ENCODE assay signal across 1 cellular context in the genomic region with DNA sequence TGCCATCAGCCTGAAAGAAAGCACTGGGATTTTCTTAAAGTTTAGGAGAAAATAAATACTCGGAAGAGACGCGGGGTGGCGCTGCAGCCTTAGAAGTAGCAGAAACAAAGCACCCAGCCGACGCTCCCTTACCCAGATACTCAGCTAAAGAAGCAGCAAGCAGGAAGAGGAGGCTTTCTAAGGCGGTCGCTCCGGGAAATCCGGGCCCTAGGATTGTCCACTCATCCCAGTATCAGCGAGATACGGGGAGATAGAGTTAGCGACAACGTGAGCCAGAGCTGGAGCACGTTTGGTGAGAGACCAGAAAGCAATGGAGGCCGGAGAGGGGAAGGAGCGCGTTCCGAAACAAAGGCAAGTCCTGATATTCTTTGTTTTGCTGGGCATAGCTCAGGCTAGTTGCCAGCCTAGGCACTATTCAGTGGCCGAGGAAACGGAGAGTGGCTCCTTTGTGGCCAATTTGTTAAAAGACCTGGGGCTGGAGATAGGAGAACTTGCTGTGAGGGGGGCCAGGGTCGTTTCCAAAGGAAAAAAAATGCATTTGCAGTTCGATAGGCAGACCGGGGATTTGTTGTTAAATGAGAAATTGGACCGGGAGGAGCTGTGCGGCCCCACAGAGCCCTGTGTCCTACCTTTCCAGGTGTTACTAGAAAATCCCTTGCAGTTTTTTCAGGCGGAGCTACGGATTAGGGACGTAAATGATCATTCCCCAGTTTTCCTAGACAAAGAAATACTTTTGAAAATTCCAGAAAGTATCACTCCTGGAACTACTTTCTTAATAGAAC.
A peak's percentile ranks its signal among the peaks of the same experiment; 100 is the strongest.
TF ChIP-seq lines count a peak whose summit lies in the region.

Gene PCDHB2 (plus strand): TSS at position 135 of the 782 bp plus-strand sequence. CDS start 176 bp downstream, at position 311.

TF ChIP-seq in HepG2, 621 proteins besides CTCF, POLR2A, EP300 and RAD21 (continued from another document and continues in another):
- TF ChIP-seq ZNF512B (CRISPR knock-in tag; IDR thresholded peaks at IDR 0.05; ENCODE audit: borderline replicate concordance) (peak; percentile 51; the same call in 1 of the 2 replicates), ZNF782 (CRISPR knock-in tag; IDR thresholded peaks at IDR 0.05; ENCODE audit: borderline replicate concordance) (no peak), TCF7 (IDR thresholded peaks at IDR 0.05; ENCODE audit: low read depth) (no peak), ZNF792 (CRISPR knock-in tag; IDR thresholded peaks at IDR 0.05) (0 out of 2 replicates have a peak, but pooled peaks have one; percentile 60), RARA (CRISPR knock-in tag; IDR thresholded peaks at IDR 0.05) (0 out of 2 replicates have a peak, but pooled peaks have one; percentile 8), MLLT10 (CRISPR knock-in tag; IDR thresholded peaks at IDR 0.05) (no peak), YEATS4 (CRISPR knock-in tag; IDR thresholded peaks at IDR 0.05; ENCODE audit: borderline replicate concordance) (peak; percentile 67; the same call in 1 of the 2 replicates), ZNF264 (CRISPR knock-in tag; IDR thresholded peaks at IDR 0.05) (peak; percentile 81; the same call in 1 of the 2 replicates), ZMYM4 (CRISPR knock-in tag; IDR thresholded peaks at IDR 0.05) (peak; percentile 63), KMT2B (CRISPR knock-in tag; IDR thresholded peaks at IDR 0.05) (peak; percentile 44; the same call in 1 of the 2 replicates), HNRNPLL (IDR thresholded peaks at IDR 0.05; ENCODE audit: low read depth, low read length, poor library complexity, severe bottlenecking) (no peak), MED1 (CRISPR knock-in tag; IDR thresholded peaks at IDR 0.05) (0 out of 2 replicates have a peak, but pooled peaks have one; percentile 10), FOXM1 (CRISPR knock-in tag; IDR thresholded peaks at IDR 0.05) (no peak), GABPB1 (CRISPR knock-in tag; IDR thresholded peaks at IDR 0.05) (0 out of 2 replicates have a peak, but pooled peaks have one; percentile 24), ARHGAP35 (CRISPR knock-in tag; IDR thresholded peaks at IDR 0.05; ENCODE audit: borderline replicate concordance) (0 out of 2 replicates have a peak, but pooled peaks have one; percentile 53), ZFP62 (CRISPR knock-in tag; IDR thresholded peaks at IDR 0.05) (no peak), KLF13 (CRISPR knock-in tag; IDR thresholded peaks at IDR 0.05) (no peak), ZNF556 (CRISPR knock-in tag; IDR thresholded peaks at IDR 0.05; ENCODE audit: borderline replicate concordance) (peak; percentile 43; the same call in 1 of the 2 replicates), ZFX (CRISPR knock-in tag; IDR thresholded peaks at IDR 0.05; ENCODE audit: low read depth) (peak; percentile 68; the same call in 1 of the 2 replicates), ZNF501 (CRISPR knock-in tag; IDR thresholded peaks at IDR 0.05) (peak; percentile 76), RFX1 (IDR thresholded peaks at IDR 0.05) (no peak), REPIN1 (CRISPR knock-in tag; IDR thresholded peaks at IDR 0.05; ENCODE audit: borderline replicate concordance, low read depth) (peak; percentile 79; the same call in 1 of the 2 replicates), SMAD9 (CRISPR knock-in tag; IDR thresholded peaks at IDR 0.05) (no peak), FOSL2 (CRISPR knock-in tag; IDR thresholded peaks at IDR 0.05) (0 out of 2 replicates have a peak, but pooled peaks have one; percentile 7), ZNF773 (CRISPR knock-in tag; IDR thresholded peaks at IDR 0.05; ENCODE audit: borderline replicate concordance) (no peak), KLF6 (CRISPR knock-in tag; IDR thresholded peaks at IDR 0.05) (0 out of 2 replicates have a peak, but pooled peaks have one; percentile 28), REL (CRISPR knock-in tag; conservative IDR thresholded peaks at IDR 0.05) (no peak), SMAD3 (CRISPR knock-in tag; IDR thresholded peaks at IDR 0.05) (0 out of 2 replicates have a peak, but pooled peaks have one; percentile 33), PHF8 (CRISPR knock-in tag; IDR thresholded peaks at IDR 0.05) (peak; percentile 77), HOXA7 (CRISPR knock-in tag; IDR thresholded peaks at IDR 0.05) (no peak), ZNF143 (CRISPR knock-in tag; IDR thresholded peaks at IDR 0.05) (peak; percentile 43; the same call in 1 of the 2 replicates), PAXIP1 (CRISPR knock-in tag; conservative IDR thresholded peaks at IDR 0.05) (no peak), HMGA1 (CRISPR knock-in tag; conservative IDR thresholded peaks at IDR 0.05) (no peak), ZNF776 (CRISPR knock-in tag; IDR thresholded peaks at IDR 0.05) (no peak), AGO2 (optimal IDR thresholded peaks at IDR 0.05; ENCODE audit: low read depth, low read length) (no peak), ZNF317 (CRISPR knock-in tag; IDR thresholded peaks at IDR 0.05) (no peak), ZNF737 (CRISPR knock-in tag; IDR thresholded peaks at IDR 0.05; ENCODE audit: borderline replicate concordance) (0 out of 2 replicates have a peak, but pooled peaks have one; percentile 21), ZNF484 (CRISPR knock-in tag; IDR thresholded peaks at IDR 0.05; ENCODE audit: borderline replicate concordance, low read depth) (no peak), RFXANK (CRISPR knock-in tag; IDR thresholded peaks at IDR 0.05) (no peak)
- TF ChIP-seq, protein P1, sequence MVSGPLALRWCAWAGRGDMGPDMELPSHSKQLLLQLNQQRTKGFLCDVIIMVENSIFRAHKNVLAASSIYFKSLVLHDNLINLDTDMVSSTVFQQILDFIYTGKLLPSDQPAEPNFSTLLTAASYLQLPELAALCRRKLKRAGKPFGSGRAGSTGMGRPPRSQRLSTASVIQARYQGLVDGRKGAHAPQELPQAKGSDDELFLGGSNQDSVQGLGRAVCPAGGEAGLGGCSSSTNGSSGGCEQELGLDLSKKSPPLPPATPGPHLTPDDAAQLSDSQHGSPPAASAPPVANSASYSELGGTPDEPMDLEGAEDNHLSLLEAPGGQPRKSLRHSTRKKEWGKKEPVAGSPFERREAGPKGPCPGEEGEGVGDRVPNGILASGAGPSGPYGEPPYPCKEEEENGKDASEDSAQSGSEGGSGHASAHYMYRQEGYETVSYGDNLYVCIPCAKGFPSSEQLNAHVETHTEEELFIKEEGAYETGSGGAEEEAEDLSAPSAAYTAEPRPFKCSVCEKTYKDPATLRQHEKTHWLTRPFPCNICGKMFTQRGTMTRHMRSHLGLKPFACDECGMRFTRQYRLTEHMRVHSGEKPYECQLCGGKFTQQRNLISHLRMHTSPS (CRISPR knock-in tag; IDR thresholded peaks at IDR 0.05; ENCODE audit: low read depth) = 0 out of 2 replicates have a peak, but pooled peaks have one; percentile 28
- TF ChIP-seq, protein P2, sequence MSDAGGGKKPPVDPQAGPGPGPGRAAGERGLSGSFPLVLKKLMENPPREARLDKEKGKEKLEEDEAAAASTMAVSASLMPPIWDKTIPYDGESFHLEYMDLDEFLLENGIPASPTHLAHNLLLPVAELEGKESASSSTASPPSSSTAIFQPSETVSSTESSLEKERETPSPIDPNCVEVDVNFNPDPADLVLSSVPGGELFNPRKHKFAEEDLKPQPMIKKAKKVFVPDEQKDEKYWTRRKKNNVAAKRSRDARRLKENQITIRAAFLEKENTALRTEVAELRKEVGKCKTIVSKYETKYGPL (CRISPR knock-in tag; IDR thresholded peaks at IDR 0.05) = no peak
- TF ChIP-seq, protein P3, sequence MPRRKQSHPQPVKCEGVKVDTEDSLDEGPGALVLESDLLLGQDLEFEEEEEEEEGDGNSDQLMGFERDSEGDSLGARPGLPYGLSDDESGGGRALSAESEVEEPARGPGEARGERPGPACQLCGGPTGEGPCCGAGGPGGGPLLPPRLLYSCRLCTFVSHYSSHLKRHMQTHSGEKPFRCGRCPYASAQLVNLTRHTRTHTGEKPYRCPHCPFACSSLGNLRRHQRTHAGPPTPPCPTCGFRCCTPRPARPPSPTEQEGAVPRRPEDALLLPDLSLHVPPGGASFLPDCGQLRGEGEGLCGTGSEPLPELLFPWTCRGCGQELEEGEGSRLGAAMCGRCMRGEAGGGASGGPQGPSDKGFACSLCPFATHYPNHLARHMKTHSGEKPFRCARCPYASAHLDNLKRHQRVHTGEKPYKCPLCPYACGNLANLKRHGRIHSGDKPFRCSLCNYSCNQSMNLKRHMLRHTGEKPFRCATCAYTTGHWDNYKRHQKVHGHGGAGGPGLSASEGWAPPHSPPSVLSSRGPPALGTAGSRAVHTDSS (CRISPR knock-in tag; conservative IDR thresholded peaks at IDR 0.05) = no peak
- TF ChIP-seq, protein P4, sequence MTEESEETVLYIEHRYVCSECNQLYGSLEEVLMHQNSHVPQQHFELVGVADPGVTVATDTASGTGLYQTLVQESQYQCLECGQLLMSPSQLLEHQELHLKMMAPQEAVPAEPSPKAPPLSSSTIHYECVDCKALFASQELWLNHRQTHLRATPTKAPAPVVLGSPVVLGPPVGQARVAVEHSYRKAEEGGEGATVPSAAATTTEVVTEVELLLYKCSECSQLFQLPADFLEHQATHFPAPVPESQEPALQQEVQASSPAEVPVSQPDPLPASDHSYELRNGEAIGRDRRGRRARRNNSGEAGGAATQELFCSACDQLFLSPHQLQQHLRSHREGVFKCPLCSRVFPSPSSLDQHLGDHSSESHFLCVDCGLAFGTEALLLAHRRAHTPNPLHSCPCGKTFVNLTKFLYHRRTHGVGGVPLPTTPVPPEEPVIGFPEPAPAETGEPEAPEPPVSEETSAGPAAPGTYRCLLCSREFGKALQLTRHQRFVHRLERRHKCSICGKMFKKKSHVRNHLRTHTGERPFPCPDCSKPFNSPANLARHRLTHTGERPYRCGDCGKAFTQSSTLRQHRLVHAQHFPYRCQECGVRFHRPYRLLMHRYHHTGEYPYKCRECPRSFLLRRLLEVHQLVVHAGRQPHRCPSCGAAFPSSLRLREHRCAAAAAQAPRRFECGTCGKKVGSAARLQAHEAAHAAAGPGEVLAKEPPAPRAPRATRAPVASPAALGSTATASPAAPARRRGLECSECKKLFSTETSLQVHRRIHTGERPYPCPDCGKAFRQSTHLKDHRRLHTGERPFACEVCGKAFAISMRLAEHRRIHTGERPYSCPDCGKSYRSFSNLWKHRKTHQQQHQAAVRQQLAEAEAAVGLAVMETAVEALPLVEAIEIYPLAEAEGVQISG (CRISPR knock-in tag; IDR thresholded peaks at IDR 0.05) = peak; percentile 90
- TF ChIP-seq, protein P5, sequence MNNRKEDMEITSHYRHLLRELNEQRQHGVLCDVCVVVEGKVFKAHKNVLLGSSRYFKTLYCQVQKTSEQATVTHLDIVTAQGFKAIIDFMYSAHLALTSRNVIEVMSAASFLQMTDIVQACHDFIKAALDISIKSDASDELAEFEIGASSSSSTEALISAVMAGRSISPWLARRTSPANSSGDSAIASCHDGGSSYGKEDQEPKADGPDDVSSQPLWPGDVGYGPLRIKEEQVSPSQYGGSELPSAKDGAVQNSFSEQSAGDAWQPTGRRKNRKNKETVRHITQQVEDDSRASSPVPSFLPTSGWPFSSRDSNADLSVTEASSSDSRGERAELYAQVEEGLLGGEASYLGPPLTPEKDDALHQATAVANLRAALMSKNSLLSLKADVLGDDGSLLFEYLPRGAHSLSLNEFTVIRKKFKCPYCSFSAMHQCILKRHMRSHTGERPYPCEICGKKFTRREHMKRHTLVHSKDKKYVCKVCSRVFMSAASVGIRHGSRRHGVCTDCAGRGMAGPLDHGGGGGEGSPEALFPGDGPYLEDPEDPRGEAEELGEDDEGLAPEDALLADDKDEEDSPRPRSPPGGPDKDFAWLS (CRISPR knock-in tag; IDR thresholded peaks at IDR 0.05; ENCODE audit: borderline replicate concordance) = no peak
